ENCODE assay signal across 10 cellular contexts in genomic region chrX:23334871-23335599, GRCh38. TPM values are rescaled to one million over a fixed set of nuclear protein-coding genes. Genes with fewer than 3 reads are reported as not detected.
A peak's percentile ranks its signal among the peaks of the same experiment; 100 is the strongest.
DNase-seq lines count a peak whose midpoint lies in the region; ATAC-seq and TF ChIP-seq lines count a peak whose summit lies in the region.
"Had no signal": no experiment of that assay in that cellular context is flagged by ENCODE, and none has a peak within 500 bp of the region (broad histone marks: within the 10 kb centered on the region; RNA-seq: fewer than 3 reads in every experiment).

No MANE protein-coding gene starts in this region.

- no peak overlapping the region for H3K56ac ChIP-seq in H9 (ENCODE audit: insufficient read length, low read depth, low read length)

- H3K4me3 ChIP-seq in adrenal gland: no peak overlapping the region

- H3K18ac ChIP-seq in H9 (ENCODE audit: insufficient read length, low read depth, low read length): no peak overlapping the region

- ATAC-seq in CD4-positive, alpha-beta T cell (ENCODE audit: poor library complexity): no peak
- ATAC-seq in GM21447 (IDR thresholded peaks at IDR 0.05; ENCODE audit: unreplicated experiment): no peak

- H3K79me2 ChIP-seq in H9 (ENCODE audit: insufficient read depth, low read length): no peaks in the 10 kb centered on the region

- no peak overlapping the region for H3K27ac Mint-ChIP-seq in CD4-positive, alpha-beta T cell
- peak overlapping the region in 1 of 3 experiments; percentile 64; a peak in 2 of 7 replicates for H3K27ac Mint-ChIP-seq in H9
- H3K27ac Mint-ChIP-seq in osteocyte (ENCODE audit: unreplicated experiment): no peak overlapping the region

- H2BK12ac ChIP-seq in H9 (ENCODE audit: insufficient read length, low read depth, low read length): no peak overlapping the region

- H2BK20ac ChIP-seq in H9 (ENCODE audit: low read depth, low read length, poor library complexity, severe bottlenecking): no peak overlapping the region

- H3K27me3 ChIP-seq in CD4-positive, alpha-beta T cell (ENCODE audit: control insufficient read depth, insufficient read depth, low read length): peaks cover 8% of the 10 kb centered on the region
- H3K27me3 ChIP-seq in H9 (ENCODE audit: insufficient read depth, low read length) (peaks cover 7% of the 10 kb centered on the region; the same call in 1 of the 2 replicates), adrenal gland (peaks cover 52% of the 10 kb centered on the region)

- no peak overlapping the region for H4K5ac ChIP-seq in H9 (ENCODE audit: insufficient read length, low read depth, low read length)

- no peak overlapping the region for H2BK15ac ChIP-seq in H9 (ENCODE audit: low read depth, low read length)

- H3K9me3 Mint-ChIP-seq in CD4-positive, alpha-beta T cell: no peaks in the 10 kb centered on the region
- H3K9me3 Mint-ChIP-seq in H9 (peaks cover 2 to 4% of the 10 kb centered on the region in 2 experiments; a peak in 2 of 5 replicates), osteocyte (ENCODE audit: unreplicated experiment) (no peaks in the 10 kb centered on the region)

- no peak overlapping the region for H2AK5ac ChIP-seq in H9 (ENCODE audit: insufficient read length, low read length)

- no CpG with 5 or more reads among the region's 61 CpGs for WGBS in H9 (ENCODE audit: extremely low coverage, insufficient read length, low lambda C conversion rate)
- WGBS in adrenal gland, 4 donors: 2 to 42% (median 28%) methylated on average over 25 to 61 of the region's 61 CpGs; no CpG with 5 or more reads in 1 of the 4 donors

- POLR2A ChIA-PET in CD4-positive, alpha-beta T cell (lab: Charles Lee): no interaction called here

- no peak overlapping the region for H4K8ac ChIP-seq in H9 (replicated peaks; ENCODE audit: insufficient read length, low read depth, low read length)

- CTCF ChIA-PET in CD4-positive, alpha-beta T cell (lab: Charles Lee): no interaction called here

- DNase-seq in CD4-positive, alpha-beta T cell: no peak
- peak; percentile 57 for DNase-seq in H9
- DNase-seq in ecto neural progenitor cell (ENCODE audit: low spot score): peak; percentile 63
- no peak for DNase-seq in osteocyte (ENCODE audit: extremely low spot score, unreplicated experiment)
- DNase-seq in GM19238 (ENCODE audit: insufficient read length, low spot score): no peak
- DNase-seq in adrenal gland: no peak
- no peak for DNase-seq in amniotic stem cell (lab: John Stamatoyannopoulos, UW)
- DNase-seq: NCI-H1930 had no signal

- no peak overlapping the region for H3T11ph ChIP-seq in H9 (ENCODE audit: low read length)

- no peak overlapping the region for H4K91ac ChIP-seq in H9 (ENCODE audit: insufficient read length, low read depth, low read length)

- peaks cover 43% of the 10 kb centered on the region for H3K27me3 Mint-ChIP-seq in CD4-positive, alpha-beta T cell
- peaks cover 70% of the 10 kb centered on the region for H3K27me3 Mint-ChIP-seq in H9 (ENCODE audit: low read depth)
- peaks cover 78% of the 10 kb centered on the region for H3K27me3 Mint-ChIP-seq in osteocyte (ENCODE audit: unreplicated experiment)

- no peak for TF ChIP-seq CTCF in CD4-positive, alpha-beta T cell (IDR thresholded peaks at IDR 0.05)
- peak; percentile 27; the same call in 2 of the 3 replicates for TF ChIP-seq CTCF in H9 (conservative IDR thresholded peaks at IDR 0.05)
- no peak for TF ChIP-seq CTCF in osteocyte (IDR thresholded peaks at IDR 0.05)
- TF ChIP-seq CTCF in adrenal gland (IDR thresholded peaks at IDR 0.05): no peak

- H3K4me1 ChIP-seq in H9 (ENCODE audit: insufficient read depth, low read length) (no peaks in the 10 kb centered on the region; the same call in 1 of the 2 replicates), adrenal gland (replicated peaks in 1 of 2) (no peaks in the 10 kb centered on the region)

- intact Hi-C loops in CD4-positive, alpha-beta T cell (cut with DNase I, micrococcal nuclease): no loop called here
- intact Hi-C loops in adrenal gland (cut with DNase I): no loop called here

- peak overlapping the region; percentile 15 for H3K4me3 Mint-ChIP-seq in CD4-positive, alpha-beta T cell
- peak overlapping the region; percentile 87 to 95 for H3K4me3 Mint-ChIP-seq in H9
- peak overlapping the region; percentile 73 for H3K4me3 Mint-ChIP-seq in osteocyte (ENCODE audit: unreplicated experiment)

- H3K4me1 Mint-ChIP-seq in CD4-positive, alpha-beta T cell (ENCODE audit: low read depth): peaks cover 5% of the 10 kb centered on the region
- H3K4me1 Mint-ChIP-seq in H9 (peaks cover 38 to 40% of the 10 kb centered on the region in 2 experiments), osteocyte (ENCODE audit: unreplicated experiment) (peaks cover 23% of the 10 kb centered on the region)

- H3K14ac ChIP-seq in H9 (ENCODE audit: insufficient read depth, low read length): 0 out of 2 replicates have a peak overlapping the region, but pooled peaks have one; percentile 9

- TF ChIP-seq POLR2A in adrenal gland (IDR thresholded peaks at IDR 0.05): no peak

- peaks cover 37% of the 10 kb centered on the region for H3K23me2 ChIP-seq in H9 (ENCODE audit: insufficient read length, low read depth, low read length, poor library complexity, severe bottlenecking)

- no peak overlapping the region for H3K23ac ChIP-seq in H9 (ENCODE audit: insufficient read length, low read depth, low read length)

- H3K4me2 ChIP-seq in H9 (ENCODE audit: insufficient read depth, insufficient read length, low read length): peak overlapping the region; percentile 35

- H3K27ac ChIP-seq in CD4-positive, alpha-beta T cell (ENCODE audit: low read depth, low read length): no peak overlapping the region
- H3K27ac ChIP-seq in H9 (ENCODE audit: insufficient read length, low read depth, low read length) (no peak overlapping the region), adrenal gland (no peak overlapping the region)

- no peak overlapping the region for H2AFZ ChIP-seq in H9 (ENCODE audit: low read length)

- H3K36me3 Mint-ChIP-seq in CD4-positive, alpha-beta T cell (ENCODE audit: low read depth): no peaks in the 10 kb centered on the region
- H3K36me3 Mint-ChIP-seq in H9 (ENCODE audit: insufficient read depth in 1 of 3, low read depth in 3 of 3) (no peaks in the 10 kb centered on the region), osteocyte (ENCODE audit: unreplicated experiment) (no peaks in the 10 kb centered on the region)

- no peak overlapping the region for H2BK5ac ChIP-seq in H9 (ENCODE audit: insufficient read length, low read length)

- no peaks in the 10 kb centered on the region for H3K9me3 ChIP-seq in CD4-positive, alpha-beta T cell (ENCODE audit: control insufficient read depth, low read length)
- H3K9me3 ChIP-seq in H9 (ENCODE audit: control insufficient read depth, low read depth, low read length) (no peaks in the 10 kb centered on the region), adrenal gland (replicated peaks in 1 of 3) (no peaks in the 10 kb centered on the region)

- H2BK120ac ChIP-seq in H9 (ENCODE audit: low read depth, low read length, poor library complexity, severe bottlenecking): no peak overlapping the region

- no peaks in the 10 kb centered on the region for H4K20me1 ChIP-seq in H9 (ENCODE audit: control insufficient read depth, insufficient read depth, insufficient read length)

- H3K36me3 ChIP-seq in adrenal gland (replicated peaks in 1 of 2): no peaks in the 10 kb centered on the region

- H3K4ac ChIP-seq in H9 (ENCODE audit: low read depth, low read length): no peak overlapping the region

- H3K79me1 ChIP-seq in H9 (ENCODE audit: insufficient read depth, low read depth, low read length, poor library complexity, severe bottlenecking): no peaks in the 10 kb centered on the region

- no peak overlapping the region for H3K9ac ChIP-seq in H9 (ENCODE audit: extremely low read depth, insufficient read length, low read length)

RNA-seq across cellular contexts. Expression of gene PTCHD1, which starts 0.4 kb away (rescaled TPM):
- not detected for total RNA-seq in CD4-positive, alpha-beta T cell
- total RNA-seq in H9 (2021): 1.4 and 2.3 TPM in 2 replicates
- total RNA-seq in osteocyte: 0.05 and 0.16 TPM in 2 replicates
- under 1 TPM in 3 of 8 donors, not detected in 5; 0.11 to 0.41 (median 0.39) TPM for total RNA-seq in adrenal gland
- under 1 TPM; 0.07 to 0.11 (median 0.08) TPM for polyA plus RNA-seq in adrenal gland
- total RNA-seq: dermis microvascular lymphatic vessel endothelial cell had no signal

Comparison
In these comparisons a context has a peak if more than half of its experiments do, and no peak if none do; other contexts are left out.
1. DNase-seq: peak in H9 (single experiment) and ecto neural progenitor cell (single experiment); none in CD4-positive, alpha-beta T cell (0 of 10), osteocyte (single experiment), GM19238 (single experiment), adrenal gland (0 of 7) and amniotic stem cell (single experiment).
2. H3K4me3 Mint-ChIP-seq: peak in every context shown above with its lines; median percentile 91 in H9; 73 in osteocyte; 15 in CD4-positive, alpha-beta T cell.